21 cellular contexts compared by ENCODE assay signal in genomic region chr1:219444469-219444868, GRCh38.
"Had no signal": no experiment of that assay in that cellular context is flagged by ENCODE, and none has a peak within 500 bp of the region (broad histone marks: within the 10 kb centered on the region; RNA-seq: fewer than 3 reads in every experiment).

No MANE protein-coding gene starts in this region.

- H3K27ac ChIP-seq: left ventricle myocardium inferior, pancreas, prostate gland, skin epidermis, spleen, suprapubic skin, thoracic aorta, tibial artery, upper lobe of right lung had no signal

- ATAC-seq: natural killer cell; pancreas; right cardiac atrium; sciatic nerve; stimulated activated effector memory CD8-positive, alpha-beta T cell treated with anti-CD3 and anti-CD28 coated beads, Interleukin-12 subunit alpha, Interleukin-12 subunit beta, amount 100 ng/mL, for 72 hours; upper lobe of right lung had no signal

- H3K27me3 ChIP-seq: pancreas, spleen, suprapubic skin, tibial artery, upper lobe of right lung had no signal

- H3K36me3 ChIP-seq: left ventricle myocardium inferior, pancreas, prostate gland, spleen, suprapubic skin, thoracic aorta, tibial artery, upper lobe of right lung had no signal

- H3K4me1 ChIP-seq: left ventricle myocardium inferior, prostate gland, spleen, suprapubic skin, tibial artery, upper lobe of right lung had no signal

- DNase-seq: hypothalamus; immature natural killer cell; kidney; left ventricle myocardium inferior; naive B cell; natural killer cell; pancreas; posterior cingulate gyrus; retina; right cardiac atrium; spleen; stimulated activated CD4-positive, alpha-beta T cell treated with anti-CD3 and anti-CD28 coated beads, Interleukin-4, amount 100 ng/mL, for 24 hours; stimulated activated naive CD4-positive, alpha-beta T cell; tibial artery; upper lobe of right lung had no signal

- H3K9me3 ChIP-seq: left ventricle myocardium inferior, pancreas, prostate gland, spleen, suprapubic skin, thoracic aorta, tibial artery, upper lobe of right lung had no signal

- H3K4me3 ChIP-seq: left ventricle myocardium inferior, pancreas, prostate gland, skin epidermis, spleen, suprapubic skin, thoracic aorta, tibial artery, upper lobe of right lung had no signal
